Comparison of ENCODE assay signal across 8 cellular contexts in the genomic region with DNA sequence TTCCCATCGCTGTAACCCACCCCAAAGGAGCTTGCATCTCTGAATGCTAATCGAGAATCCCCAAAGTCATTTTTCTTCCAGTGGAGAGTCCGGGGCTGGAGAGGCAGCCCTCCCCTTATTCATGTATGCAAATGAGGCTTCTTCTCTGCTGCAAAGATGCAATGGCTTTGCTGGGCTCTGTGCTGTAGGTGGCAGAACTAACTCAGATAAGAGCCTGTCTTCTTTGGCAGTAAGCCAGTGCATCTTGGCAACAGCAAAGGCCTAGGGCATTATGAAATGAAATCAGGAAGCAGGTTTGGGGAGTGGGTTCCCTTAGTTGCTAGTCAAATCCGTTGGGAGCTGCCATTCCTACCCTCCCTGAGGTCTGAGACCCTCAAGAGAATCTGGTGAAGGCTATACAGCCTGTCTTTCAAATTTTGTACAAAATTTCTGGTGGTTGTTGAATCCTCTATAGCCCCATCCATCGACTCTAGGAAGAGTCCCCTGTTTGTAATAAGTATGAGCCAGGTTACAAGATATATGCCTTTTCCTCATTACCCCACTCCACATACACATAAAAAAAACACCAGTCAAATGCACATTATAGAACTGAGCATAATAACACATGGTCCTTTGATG.
DNase-seq lines count a peak whose midpoint lies in the region; ATAC-seq and TF ChIP-seq lines count a peak whose summit lies in the region.

No MANE protein-coding gene starts in this region.

- TF ChIP-seq CTCF in LNCaP clone FGC (IDR thresholded peaks at IDR 0.05; ENCODE audit: control insufficient read depth, extremely low read depth, insufficient read depth) (peak; percentile 87), choroid plexus epithelial cell (conservative IDR thresholded peaks at IDR 0.05; ENCODE audit: low read depth, low read length) (peak; percentile 85), coronary artery (IDR thresholded peaks at IDR 0.05) (no peak)

- peak; percentile 49 for DNase-seq in AG08396 (ENCODE audit: low spot score)
- peak; percentile 71 for DNase-seq in LNCaP clone FGC (ENCODE audit: low read depth)
- DNase-seq in choroid plexus epithelial cell (ENCODE audit: low read depth): peak; percentile 94
- DNase-seq in lung microvascular endothelial cell (ENCODE audit: low read depth in 2 of 2): peak; percentile 85 to 86
- no peak for DNase-seq in effector CD4-positive, alpha-beta T cell
- DNase-seq in coronary artery (ENCODE audit: low spot score): no peak

- no peak for ATAC-seq in GM19463 (IDR thresholded peaks at IDR 0.05; ENCODE audit: unreplicated experiment)
- ATAC-seq in GM18868 (IDR thresholded peaks at IDR 0.05; ENCODE audit: unreplicated experiment): no peak

- no peak overlapping the region for H3K27ac ChIP-seq in coronary artery

- H3K4me3 ChIP-seq in LNCaP clone FGC (ENCODE audit: low read depth, low read length): no peak overlapping the region
- no peak overlapping the region for H3K4me3 ChIP-seq in choroid plexus epithelial cell (ENCODE audit: low read depth, low read length)
- no peak overlapping the region for H3K4me3 ChIP-seq in coronary artery

Comparison
In these comparisons a context has a peak if more than half of its experiments do, and no peak if none do; other contexts are left out.
1. DNase-seq: peak in AG08396 (single experiment), LNCaP clone FGC (single experiment), choroid plexus epithelial cell (single experiment) and lung microvascular endothelial cell (2 of 2); none in effector CD4-positive, alpha-beta T cell (single experiment) and coronary artery (single experiment).